1 cellular context compared by ENCODE assay signal in the genomic region with DNA sequence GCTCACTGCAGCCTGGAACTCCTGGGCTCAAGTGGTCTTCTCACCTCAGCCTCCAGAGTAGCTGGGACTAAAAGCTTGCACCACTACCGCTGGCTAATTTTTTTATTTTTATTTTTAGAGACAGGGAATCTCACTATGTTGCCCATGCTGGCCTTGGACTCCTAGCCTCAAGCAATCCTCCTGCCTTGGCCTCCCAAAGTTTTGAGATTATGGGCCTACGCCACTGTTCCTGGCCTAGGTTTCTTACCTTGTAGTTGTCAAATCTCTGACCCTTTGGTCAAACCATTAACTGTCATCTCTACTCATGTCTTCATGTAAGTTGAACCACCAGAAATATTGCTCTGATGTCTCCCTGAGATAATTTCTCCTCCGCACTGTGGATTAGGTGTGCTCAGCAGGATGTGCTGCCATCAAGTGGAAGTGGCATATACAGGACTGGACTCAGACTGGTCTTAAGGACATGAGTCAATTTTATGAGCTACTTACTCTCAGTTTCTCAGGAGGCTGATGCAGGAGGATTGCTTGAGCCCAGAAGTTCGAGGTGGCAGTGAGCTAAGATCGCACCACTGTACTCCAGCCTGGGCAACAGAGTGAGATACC.
TF ChIP-seq lines count a peak whose summit lies in the region.

No MANE protein-coding gene starts in this region.

TF ChIP-seq in IMR-90, 13 proteins besides CTCF, POLR2A, EP300 and RAD21 (continued from another document):
- TF ChIP-seq ELK1 (IDR thresholded peaks at IDR 0.05; ENCODE audit: borderline replicate concordance, low read depth, low read length) (no peak), FOS (IDR thresholded peaks at IDR 0.05; ENCODE audit: low read depth, low read length) (no peak), SMC3 (IDR thresholded peaks at IDR 0.05; ENCODE audit: low read depth, low read length) (no peak), NFE2L2 (IDR thresholded peaks at IDR 0.05; ENCODE audit: low read depth, low read length) (no peak), RFX5 (IDR thresholded peaks at IDR 0.05; ENCODE audit: low read depth, low read length) (no peak), RCOR1 (IDR thresholded peaks at IDR 0.05; ENCODE audit: insufficient replicate concordance, low read length) (no peak)
TF ChIP-seq in IMR-90: peak in this region for 0.
